21 cellular contexts compared by ENCODE assay signal in the genomic region with DNA sequence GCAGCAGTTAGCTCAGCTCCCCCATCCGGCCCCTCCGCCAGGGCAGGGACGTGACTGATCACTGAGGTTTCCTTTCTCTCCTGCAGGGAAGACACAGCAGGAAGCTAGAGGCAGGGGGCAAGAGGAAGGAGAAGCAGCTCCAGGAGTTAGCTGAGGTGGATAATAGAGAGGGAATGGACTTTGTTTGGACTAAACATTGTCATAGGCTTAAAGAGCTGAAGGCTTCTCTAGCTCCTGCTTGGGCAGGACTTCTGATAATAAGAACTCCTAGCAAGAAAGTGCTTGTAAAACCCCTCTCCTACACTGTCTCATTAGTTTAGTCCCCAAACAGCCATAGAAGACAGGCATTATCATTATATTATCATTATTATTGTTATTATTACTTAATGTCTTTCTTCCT.
"Had no signal": no experiment of that assay in that cellular context is flagged by ENCODE, and none has a peak within 500 bp of the region (broad histone marks: within the 10 kb centered on the region; RNA-seq: fewer than 3 reads in every experiment).

No MANE protein-coding gene starts in this region.

- H3K27ac ChIP-seq: adrenal gland had no signal

- H3K4me3 ChIP-seq: adrenal gland had no signal

- H3K4me1 ChIP-seq: adrenal gland had no signal

- H3K4me1 Mint-ChIP-seq: activated CD4-positive, alpha-beta memory T cell treated with anti-CD3 and anti-CD28 coated beads, Interleukin-2, amount 10 ng/mL, durations not matched to agents 7 days and 5 days; activated naive CD8-positive, alpha-beta T cell treated with anti-CD3 and anti-CD28 coated beads, Interleukin-2, amount 10 ng/mL, durations not matched to agents 7 days and 5 days; T-helper 17 cell had no signal

- H3K36me3 Mint-ChIP-seq: activated naive CD8-positive, alpha-beta T cell treated with anti-CD3 and anti-CD28 coated beads, Interleukin-2, amount 10 ng/mL, durations not matched to agents 7 days and 5 days had no signal

- H3K36me3 ChIP-seq: adrenal gland had no signal

- ATAC-seq: activated T-cell treated with anti-CD3 and anti-CD28 coated beads, Interleukin-2, amount 50 U/mL, for 72 hours; T-helper 17 cell had no signal

- H3K27me3 ChIP-seq: adrenal gland had no signal

- DNase-seq: activated CD4-positive, alpha-beta memory T cell treated with anti-CD3 and anti-CD28 coated beads, Interleukin-2, amount 10 ng/mL, durations not matched to agents 7 days and 5 days; activated CD4-positive, alpha-beta T cell treated with anti-CD3 and anti-CD28 coated beads, Interleukin-2, amount 50 U/mL, for 1 hour; activated CD4-positive, CD25-positive, alpha-beta regulatory T cell; activated gamma-delta T cell treated with Interleukin-2 at 50 U/mL for 16 hours; activated naive CD4-positive, alpha-beta T cell treated with anti-CD3 and anti-CD28 coated beads, Interleukin-2, amount 50 U/mL, for 16 hours; activated naive CD8-positive, alpha-beta T cell treated with anti-CD3 and anti-CD28 coated beads, Interleukin-2, amount 10 ng/mL, durations not matched to agents 7 days and 5 days; activated T-cell treated with anti-CD3 and anti-CD28 coated beads for 4 hours; activated T-cell treated with anti-CD3 and anti-CD28 coated beads, Interleukin-2, amount 50 U/mL, for 72 hours; adrenal gland; anterior cingulate cortex; cerebellar nuclear complex; NCI-H1048; NCI-H187; NCI-H2081 treated with DMSO at 0.1 percent for 48 hours; NCI-H446; NCI-H524 treated with DMSO at 0.1 percent for 48 hours; NCI-H82; SIG-M5; T-helper 17 cell; T-helper 9 cell had no signal

- H3K27ac Mint-ChIP-seq: activated CD4-positive, alpha-beta memory T cell treated with anti-CD3 and anti-CD28 coated beads, Interleukin-2, amount 10 ng/mL, durations not matched to agents 7 days and 5 days; activated naive CD8-positive, alpha-beta T cell treated with anti-CD3 and anti-CD28 coated beads, Interleukin-2, amount 10 ng/mL, durations not matched to agents 7 days and 5 days; activated T-cell treated with anti-CD3 and anti-CD28 coated beads, Interleukin-2, amount 50 U/mL, for 72 hours; activated T-helper 2 cell treated with anti-CD3 and anti-CD28 coated beads, Interferon-gamma antibody, Interleukin-2, Interleukin-4, amounts not matched to agents 10 μg/mL and 5 μg/mL and 100 μg/mL, durations not matched to agents 14 hours and 24 hours and 36 hours; T-helper 17 cell had no signal

- H3K9me3 Mint-ChIP-seq: activated CD4-positive, alpha-beta memory T cell treated with anti-CD3 and anti-CD28 coated beads, Interleukin-2, amount 10 ng/mL, durations not matched to agents 7 days and 5 days; activated naive CD8-positive, alpha-beta T cell treated with anti-CD3 and anti-CD28 coated beads, Interleukin-2, amount 10 ng/mL, durations not matched to agents 7 days and 5 days; activated T-cell treated with anti-CD3 and anti-CD28 coated beads, Interleukin-2, amount 50 U/mL, for 72 hours; activated T-helper 2 cell treated with anti-CD3 and anti-CD28 coated beads, Interferon-gamma antibody, Interleukin-2, Interleukin-4, amounts not matched to agents 10 μg/mL and 5 μg/mL and 100 μg/mL, durations not matched to agents 14 hours and 24 hours and 36 hours had no signal

- H3K4me3 Mint-ChIP-seq: activated CD4-positive, alpha-beta memory T cell treated with anti-CD3 and anti-CD28 coated beads, Interleukin-2, amount 10 ng/mL, durations not matched to agents 7 days and 5 days; activated naive CD8-positive, alpha-beta T cell treated with anti-CD3 and anti-CD28 coated beads, Interleukin-2, amount 10 ng/mL, durations not matched to agents 7 days and 5 days; activated T-cell treated with anti-CD3 and anti-CD28 coated beads, Interleukin-2, amount 50 U/mL, for 72 hours; T-helper 17 cell had no signal

- H3K9me3 ChIP-seq: adrenal gland had no signal
